Comparison of ENCODE assay signal across 1 cellular context in genomic region chr3:42184622-42185010, GRCh38.
TF ChIP-seq lines count a peak whose summit lies in the region.

No MANE protein-coding gene starts in this region.

TF ChIP-seq in SK-N-SH, 30 proteins besides CTCF, POLR2A, EP300 and RAD21:
- TF ChIP-seq USF1 (IDR thresholded peaks at IDR 0.05; ENCODE audit: borderline replicate concordance, low read depth) (no peak), TCF12 (IDR thresholded peaks at IDR 0.05) (no peak), ELF1 (IDR thresholded peaks at IDR 0.05) (no peak), FOSL2 (IDR thresholded peaks at IDR 0.05; ENCODE audit: borderline replicate concordance, low read depth) (no peak), SMC3 (IDR thresholded peaks at IDR 0.05; ENCODE audit: low read depth, low read length) (no peak), TAF1 (IDR thresholded peaks at IDR 0.05; ENCODE audit: borderline replicate concordance, low read depth, low read length) (no peak), PBX3 (IDR thresholded peaks at IDR 0.05) (no peak), RFX5 (IDR thresholded peaks at IDR 0.05; ENCODE audit: low read length) (no peak)
TF ChIP-seq in SK-N-SH: peak in this region for 0.
